Comparison of ENCODE assay signal across 7 cellular contexts in genomic region chr4:125428832-125429231, GRCh38.
"Had no signal": no experiment of that assay in that cellular context is flagged by ENCODE, and none has a peak within 500 bp of the region (broad histone marks: within the 10 kb centered on the region; RNA-seq: fewer than 3 reads in every experiment).

No MANE protein-coding gene starts in this region.

- DNase-seq: GM23248, GOT3, H9, HCEC 1CT, KBM-7 had no signal

- H3K27ac ChIP-seq: GM23248, HL-60 had no signal

- ATAC-seq: HepG2 had no signal

- H2AFZ ChIP-seq: GM23248 had no signal

- H3K9ac ChIP-seq: GM23248 had no signal

- H3K4me3 ChIP-seq: GM23248 had no signal

- FAIRE-seq: HepG2 had no signal
